ENCODE assay signal across 15 cellular contexts in the genomic region with DNA sequence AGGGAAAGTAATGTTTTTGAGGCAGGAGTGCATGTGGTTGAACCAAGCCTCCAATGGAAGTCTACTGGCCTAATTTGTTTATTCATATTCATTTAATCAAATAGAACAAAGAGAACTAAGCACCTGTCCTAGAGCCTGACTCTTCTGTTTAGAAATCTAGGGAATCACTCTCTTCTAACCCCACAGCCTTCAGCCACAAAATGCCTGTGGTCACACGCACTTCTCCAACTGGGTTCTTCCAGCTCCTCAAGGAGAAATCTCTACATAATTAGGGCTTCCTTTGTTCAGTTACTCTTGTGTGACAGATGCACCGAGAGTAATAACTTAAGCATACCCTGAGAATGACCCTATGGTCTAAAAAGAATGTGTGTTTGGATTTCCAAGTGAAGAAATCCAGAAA.
DNase-seq lines count a peak whose midpoint lies in the region; ATAC-seq and TF ChIP-seq lines count a peak whose summit lies in the region.
"Had no signal": no experiment of that assay in that cellular context is flagged by ENCODE, and none has a peak within 500 bp of the region (broad histone marks: within the 10 kb centered on the region; RNA-seq: fewer than 3 reads in every experiment).

No MANE protein-coding gene starts in this region.

- intact Hi-C loops in CD14-positive monocyte (cut with micrococcal nuclease): no loop called here

- TF ChIP-seq CTCF in CD14-positive monocyte (IDR thresholded peaks at IDR 0.05): no peak
- no peak for TF ChIP-seq CTCF in neutrophil (IDR thresholded peaks at IDR 0.05)

- H3K27ac ChIP-seq in epithelial cell of prostate (peak overlapping the region; percentile 83), neutrophil (peak overlapping the region; percentile 91)
- H3K27ac ChIP-seq: parathyroid adenoma had no signal

- H3K9me3 ChIP-seq in neutrophil: no peaks in the 10 kb centered on the region
- H3K9me3 ChIP-seq: Peyer's patch had no signal

- H3K36me3 Mint-ChIP-seq in CD14-positive monocyte: peaks cover 6 to 7% of the 10 kb centered on the region in 2 donors
- H3K36me3 Mint-ChIP-seq: CD8-positive, alpha-beta T cell had no signal

- H3K4me1 ChIP-seq in neutrophil (ENCODE audit: control insufficient read depth in 1 of 2, insufficient read depth in 1 of 2, low read depth in 1 of 2, low read length in 1 of 2): peaks cover 81 to 86% of the 10 kb centered on the region in 2 experiments
- H3K4me1 ChIP-seq: parathyroid adenoma had no signal

- peak overlapping the region; percentile 53 to 78 for H3K4me3 Mint-ChIP-seq in CD14-positive monocyte
- H3K4me3 Mint-ChIP-seq: CD8-positive, alpha-beta T cell; stimulated activated memory B cell treated with anti-CD40 and anti-IgM and Interleukin-4, amounts not matched to agents 10 μg/mL and 1 μg/mL and 100 μg/mL, for 72 hours had no signal

- no peaks in the 10 kb centered on the region for H3K27me3 ChIP-seq in neutrophil
- H3K27me3 ChIP-seq: Peyer's patch had no signal

- peaks cover 5 to 22% (median 8%) of the 10 kb centered on the region in 7 donors for H3K9me3 Mint-ChIP-seq in CD14-positive monocyte

- DNase-seq in CD14-positive monocyte (ENCODE audit: low spot score) (no peak), MV-4-11 (lab: John Stamatoyannopoulos, UW) (peak; percentile 4), epithelial cell of prostate (ENCODE audit: low read depth, low spot score) (no peak), NCI-H1694 (lab: John Stamatoyannopoulos, UW) (no peak), NCI-H146 treated with DMSO at 0.1 percent for 48 hours (lab: John Stamatoyannopoulos, UW; ENCODE audit: unreplicated experiment) (no peak), NCI-H187 (lab: John Stamatoyannopoulos, UW) (no peak)
- DNase-seq: amniotic stem cell; CD8-positive, alpha-beta T cell; hippocampal formation; Peyer's patch; stimulated activated CD4-positive, alpha-beta T cell treated with anti-CD3 and anti-CD28 coated beads, Interleukin-1b, Interleukin-23, amount 100 ng/mL, for 48 hours had no signal

- no peaks in the 10 kb centered on the region for H3K36me3 ChIP-seq in neutrophil
- H3K36me3 ChIP-seq: Peyer's patch had no signal

- no peak for ATAC-seq in activated CD4-positive, CD25-positive, alpha-beta regulatory T cell treated with anti-CD3 and anti-CD28 coated beads, Interleukin-2, amount 50 U/mL, for 24 hours
- ATAC-seq: CD8-positive, alpha-beta T cell; stimulated activated memory B cell treated with anti-CD40 and anti-IgM and Interleukin-4, amounts not matched to agents 10 μg/mL and 1 μg/mL and 100 μg/mL, for 72 hours had no signal

- peak overlapping the region; percentile 94 to 99 (median 98) for H3K27ac Mint-ChIP-seq in CD14-positive monocyte
- H3K27ac Mint-ChIP-seq: CD8-positive, alpha-beta T cell; stimulated activated memory B cell treated with anti-CD40 and anti-IgM and Interleukin-4, amounts not matched to agents 10 μg/mL and 1 μg/mL and 100 μg/mL, for 72 hours had no signal

- no peaks in the 10 kb centered on the region for H3K27me3 Mint-ChIP-seq in CD14-positive monocyte (ENCODE audit: low read depth in 3 of 3)
- H3K27me3 Mint-ChIP-seq: stimulated activated memory B cell treated with anti-CD40 and anti-IgM and Interleukin-4, amounts not matched to agents 10 μg/mL and 1 μg/mL and 100 μg/mL, for 72 hours had no signal

- H3K4me3 ChIP-seq in neutrophil (ENCODE audit: low read depth in 1 of 2, low read length in 1 of 2): peak overlapping the region; percentile 37 to 42
- H3K4me3 ChIP-seq: Peyer's patch had no signal

- H3K4me1 Mint-ChIP-seq in CD14-positive monocyte: peaks cover 64% of the 10 kb centered on the region
